In the genomic region with DNA sequence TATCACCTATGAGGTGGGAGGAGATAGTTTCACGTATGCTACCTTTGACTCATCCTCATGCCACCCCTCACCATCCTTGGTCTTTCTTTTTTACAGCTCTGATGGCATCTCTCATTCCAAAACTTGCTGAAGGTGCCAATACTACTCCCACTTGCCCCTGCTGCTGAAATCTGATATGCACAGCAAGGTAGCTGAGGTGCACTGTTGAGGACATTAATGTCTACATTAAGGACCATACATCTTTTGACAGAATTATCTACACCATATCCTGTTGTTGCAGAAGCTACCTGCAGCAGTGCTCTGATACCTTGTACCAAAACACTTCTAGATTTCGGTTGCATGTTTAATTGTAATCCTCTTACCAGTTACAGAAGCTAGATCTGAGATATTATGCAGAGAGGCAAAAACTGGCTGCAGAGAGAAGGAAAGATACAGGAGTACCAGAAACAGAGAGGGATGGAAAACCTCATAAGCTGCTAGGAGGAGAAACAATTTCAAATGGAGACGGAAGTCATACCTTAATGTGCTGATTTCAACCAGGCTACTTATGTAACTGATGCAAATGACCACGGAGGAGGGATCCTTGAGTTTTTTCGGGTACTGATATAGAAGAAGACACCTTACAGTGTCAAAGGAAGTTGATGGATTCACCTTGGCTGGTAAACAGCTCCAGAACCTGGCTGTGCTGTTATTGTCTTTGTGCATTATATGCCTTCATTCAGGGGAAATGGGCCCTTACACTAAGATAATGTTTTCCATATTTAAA, we compare ENCODE assay signal across 1 cellular context.
TF ChIP-seq lines count a peak whose summit lies in the region.

No MANE protein-coding gene starts in this region.

TF ChIP-seq in GM12878, 131 proteins besides CTCF, POLR2A, EP300 and RAD21 (continued from another document):
- TF ChIP-seq, protein P1, sequence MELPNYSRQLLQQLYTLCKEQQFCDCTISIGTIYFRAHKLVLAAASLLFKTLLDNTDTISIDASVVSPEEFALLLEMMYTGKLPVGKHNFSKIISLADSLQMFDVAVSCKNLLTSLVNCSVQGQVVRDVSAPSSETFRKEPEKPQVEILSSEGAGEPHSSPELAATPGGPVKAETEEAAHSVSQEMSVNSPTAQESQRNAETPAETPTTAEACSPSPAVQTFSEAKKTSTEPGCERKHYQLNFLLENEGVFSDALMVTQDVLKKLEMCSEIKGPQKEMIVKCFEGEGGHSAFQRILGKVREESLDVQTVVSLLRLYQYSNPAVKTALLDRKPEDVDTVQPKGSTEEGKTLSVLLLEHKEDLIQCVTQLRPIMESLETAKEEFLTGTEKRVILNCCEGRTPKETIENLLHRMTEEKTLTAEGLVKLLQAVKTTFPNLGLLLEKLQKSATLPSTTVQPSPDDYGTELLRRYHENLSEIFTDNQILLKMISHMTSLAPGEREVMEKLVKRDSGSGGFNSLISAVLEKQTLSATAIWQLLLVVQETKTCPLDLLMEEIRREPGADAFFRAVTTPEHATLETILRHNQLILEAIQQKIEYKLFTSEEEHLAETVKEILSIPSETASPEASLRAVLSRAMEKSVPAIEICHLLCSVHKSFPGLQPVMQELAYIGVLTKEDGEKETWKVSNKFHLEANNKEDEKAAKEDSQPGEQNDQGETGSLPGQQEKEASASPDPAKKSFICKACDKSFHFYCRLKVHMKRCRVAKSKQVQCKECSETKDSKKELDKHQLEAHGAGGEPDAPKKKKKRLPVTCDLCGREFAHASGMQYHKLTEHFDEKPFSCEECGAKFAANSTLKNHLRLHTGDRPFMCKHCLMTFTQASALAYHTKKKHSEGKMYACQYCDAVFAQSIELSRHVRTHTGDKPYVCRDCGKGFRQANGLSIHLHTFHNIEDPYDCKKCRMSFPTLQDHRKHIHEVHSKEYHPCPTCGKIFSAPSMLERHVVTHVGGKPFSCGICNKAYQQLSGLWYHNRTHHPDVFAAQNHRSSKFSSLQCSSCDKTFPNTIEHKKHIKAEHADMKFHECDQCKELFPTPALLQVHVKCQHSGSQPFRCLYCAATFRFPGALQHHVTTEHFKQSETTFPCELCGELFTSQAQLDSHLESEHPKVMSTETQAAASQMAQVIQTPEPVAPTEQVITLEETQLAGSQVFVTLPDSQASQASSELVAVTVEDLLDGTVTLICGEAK (IDR thresholded peaks at IDR 0.05; ENCODE audit: borderline replicate concordance): no peak
- TF ChIP-seq MEF2A (IDR thresholded peaks at IDR 0.05; ENCODE audit: insufficient read depth, low read depth, low read length): no peak
- no peak for TF ChIP-seq CBX5 (IDR thresholded peaks at IDR 0.05; ENCODE audit: low read depth)
- TF ChIP-seq, protein P2, sequence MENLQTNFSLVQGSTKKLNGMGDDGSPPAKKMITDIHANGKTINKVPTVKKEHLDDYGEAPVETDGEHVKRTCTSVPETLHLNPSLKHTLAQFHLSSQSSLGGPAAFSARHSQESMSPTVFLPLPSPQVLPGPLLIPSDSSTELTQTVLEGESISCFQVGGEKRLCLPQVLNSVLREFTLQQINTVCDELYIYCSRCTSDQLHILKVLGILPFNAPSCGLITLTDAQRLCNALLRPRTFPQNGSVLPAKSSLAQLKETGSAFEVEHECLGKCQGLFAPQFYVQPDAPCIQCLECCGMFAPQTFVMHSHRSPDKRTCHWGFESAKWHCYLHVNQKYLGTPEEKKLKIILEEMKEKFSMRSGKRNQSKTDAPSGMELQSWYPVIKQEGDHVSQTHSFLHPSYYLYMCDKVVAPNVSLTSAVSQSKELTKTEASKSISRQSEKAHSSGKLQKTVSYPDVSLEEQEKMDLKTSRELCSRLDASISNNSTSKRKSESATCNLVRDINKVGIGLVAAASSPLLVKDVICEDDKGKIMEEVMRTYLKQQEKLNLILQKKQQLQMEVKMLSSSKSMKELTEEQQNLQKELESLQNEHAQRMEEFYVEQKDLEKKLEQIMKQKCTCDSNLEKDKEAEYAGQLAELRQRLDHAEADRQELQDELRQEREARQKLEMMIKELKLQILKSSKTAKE (IDR thresholded peaks at IDR 0.05; ENCODE audit: low read depth, poor library complexity, severe bottlenecking): no peak
- no peak for TF ChIP-seq SMC3 (IDR thresholded peaks at IDR 0.05; ENCODE audit: borderline replicate concordance, low read length)
- TF ChIP-seq NRF1 (conservative IDR thresholded peaks at IDR 0.05; ENCODE audit: low read depth, low read length): no peak
- TF ChIP-seq E2F4 (IDR thresholded peaks at IDR 0.05; ENCODE audit: low read depth, low read length): no peak
- no peak for TF ChIP-seq FOS (IDR thresholded peaks at IDR 0.05; ENCODE audit: borderline replicate concordance, extremely low read depth, insufficient read length)
- no peak for TF ChIP-seq SUZ12 (IDR thresholded peaks at IDR 0.05; ENCODE audit: unreplicated experiment)
- TF ChIP-seq PML (IDR thresholded peaks at IDR 0.05; ENCODE audit: low read length): no peak
- no peak for TF ChIP-seq ZNF207 (IDR thresholded peaks at IDR 0.05; ENCODE audit: borderline replicate concordance)
- no peak for TF ChIP-seq ZSCAN29 (IDR thresholded peaks at IDR 0.05)
- TF ChIP-seq TCF12 (IDR thresholded peaks at IDR 0.05; ENCODE audit: low read depth, low read length): no peak
- no peak for TF ChIP-seq NBN (IDR thresholded peaks at IDR 0.05)
